Comparison of ENCODE assay signal across 1 cellular context in the genomic region with DNA sequence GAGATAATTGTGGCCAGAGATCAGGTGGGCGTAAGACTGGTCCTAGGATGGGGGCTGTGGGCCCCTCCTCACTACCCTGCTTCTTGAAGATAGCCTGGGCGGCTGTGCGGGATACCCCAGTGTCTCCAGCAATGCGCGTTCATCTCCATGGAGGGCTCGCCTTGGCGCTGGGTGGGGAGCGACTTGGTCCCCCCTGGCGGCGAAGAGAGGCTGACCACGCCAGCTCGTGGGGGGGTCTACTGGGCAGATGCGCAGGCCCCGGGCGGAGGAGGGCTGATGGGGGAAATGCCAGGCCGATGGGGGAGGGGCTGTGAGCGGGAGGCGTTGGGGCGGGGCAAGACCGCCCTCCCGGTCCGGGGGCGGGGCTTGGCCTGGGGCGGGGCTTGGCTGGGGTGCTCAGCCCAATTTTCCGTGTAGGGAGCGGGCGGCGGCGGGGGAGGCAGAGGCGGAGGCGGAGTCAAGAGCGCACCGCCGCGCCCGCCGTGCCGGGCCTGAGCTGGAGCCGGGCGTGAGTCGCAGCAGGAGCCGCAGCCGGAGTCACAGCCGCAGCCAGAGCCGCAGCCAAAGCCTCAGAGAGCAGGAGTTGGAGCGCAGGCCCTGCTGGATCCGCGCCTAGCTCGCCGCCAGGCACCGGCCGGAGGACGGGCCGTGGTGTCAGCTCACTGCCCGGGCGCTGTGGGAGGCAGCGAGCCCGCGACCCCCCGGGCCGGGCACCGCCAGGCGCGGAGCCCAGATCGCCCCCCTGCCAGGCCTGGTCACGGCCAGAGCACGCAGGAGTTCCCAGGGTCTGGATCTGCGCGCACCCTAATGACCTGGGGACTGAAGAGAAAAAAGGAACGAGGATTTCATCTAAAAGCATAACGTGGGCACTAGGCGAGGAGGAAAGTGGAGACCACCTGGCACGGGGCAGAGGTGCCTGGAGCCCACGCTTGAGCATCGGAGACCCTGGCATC.
TF ChIP-seq lines count a peak whose summit lies in the region.

SLC35E4 (plus strand) TSS at position 509 of the 953 bp plus-strand sequence. CDS start 670 bp downstream, outside the sequence.

TF ChIP-seq in HEK293, 187 proteins besides CTCF, POLR2A, EP300 and RAD21 (continued from another document):
- TF ChIP-seq ZNF202 (tag by site-specific recombination; IDR thresholded peaks at IDR 0.05; ENCODE audit: borderline replicate concordance), result no peak
- 0 out of 2 replicates have a peak, but pooled peaks have one; percentile 35 for TF ChIP-seq ZNF660 (tag by site-specific recombination; IDR thresholded peaks at IDR 0.05)
- no peak for TF ChIP-seq ZNF747 (tag by site-specific recombination; IDR thresholded peaks at IDR 0.05)
- TF ChIP-seq ZXDB (tag by site-specific recombination; IDR thresholded peaks at IDR 0.05), result 0 out of 2 replicates have a peak, but pooled peaks have one; percentile 11
- TF ChIP-seq ZBTB26 (tag by site-specific recombination; optimal IDR thresholded peaks at IDR 0.05), result peak; percentile 82
- TF ChIP-seq ZEB2 (tag by site-specific recombination; IDR thresholded peaks at IDR 0.05), result 0 out of 2 replicates have a peak, but pooled peaks have one; percentile 5
- TF ChIP-seq ZBTB8A (tag by site-specific recombination; IDR thresholded peaks at IDR 0.05), result peak; percentile 96
- peak; percentile 34; the same call in 1 of the 2 replicates for TF ChIP-seq OSR2 (tag by site-specific recombination; IDR thresholded peaks at IDR 0.05)
- TF ChIP-seq SP2 (tag by site-specific recombination; IDR thresholded peaks at IDR 0.05), result peak; percentile 86
- TF ChIP-seq ZNF610 (tag by site-specific recombination; IDR thresholded peaks at IDR 0.05; ENCODE audit: borderline replicate concordance), result peak; percentile 19
- peak; percentile 35; the same call in 1 of the 2 replicates for TF ChIP-seq KLF17 (tag by site-specific recombination; IDR thresholded peaks at IDR 0.05)
- peak; percentile 84 for TF ChIP-seq ZIC2 (tag by site-specific recombination; IDR thresholded peaks at IDR 0.05)
- 0 out of 2 replicates have a peak, but pooled peaks have one; percentile 20 for TF ChIP-seq ZNF624 (tag by site-specific recombination; IDR thresholded peaks at IDR 0.05)
- TF ChIP-seq KLF1 (tag by site-specific recombination; IDR thresholded peaks at IDR 0.05), result peak; percentile 37; the same call in 1 of the 2 replicates
- TF ChIP-seq GLIS1 (tag by site-specific recombination; IDR thresholded peaks at IDR 0.05), result peak; percentile 96
- TF ChIP-seq ZNF398 (tag by site-specific recombination; IDR thresholded peaks at IDR 0.05), result peak; percentile 40; the same call in 1 of the 2 replicates
- no peak for TF ChIP-seq ZNF707 (tag by site-specific recombination; IDR thresholded peaks at IDR 0.05)
- TF ChIP-seq ZNF555 (tag by site-specific recombination; conservative IDR thresholded peaks at IDR 0.05), result no peak
- peak; percentile 49; the same call in 1 of the 2 replicates for TF ChIP-seq ZNF341 (tag by site-specific recombination; IDR thresholded peaks at IDR 0.05; ENCODE audit: low read depth)
- TF ChIP-seq GLIS2 (tag by site-specific recombination; IDR thresholded peaks at IDR 0.05), result peak; percentile 94
- TF ChIP-seq ZNF335 (tag by site-specific recombination; conservative IDR thresholded peaks at IDR 0.05), result peak; percentile 75
- peak; percentile 89 for TF ChIP-seq KLF8 (tag by site-specific recombination; IDR thresholded peaks at IDR 0.05)
- TF ChIP-seq ZFHX2 (tag by site-specific recombination; conservative IDR thresholded peaks at IDR 0.05), result peak; percentile 78
- peak; percentile 49; the same call in 1 of the 2 replicates for TF ChIP-seq IKZF3 (tag by site-specific recombination; IDR thresholded peaks at IDR 0.05)
- TF ChIP-seq ZNF449 (tag by site-specific recombination; IDR thresholded peaks at IDR 0.05), result 0 out of 2 replicates have a peak, but pooled peaks have one; percentile 40
- peak; percentile 95 for TF ChIP-seq ZNF600 (tag by site-specific recombination; IDR thresholded peaks at IDR 0.05)
- no peak for TF ChIP-seq ZSCAN18 (tag by site-specific recombination; IDR thresholded peaks at IDR 0.05)
- TF ChIP-seq ZNF239 (tag by site-specific recombination; IDR thresholded peaks at IDR 0.05), result no peak
- TF ChIP-seq KLF9 (tag by site-specific recombination; IDR thresholded peaks at IDR 0.05; ENCODE audit: low read depth), result peak; percentile 64
- TF ChIP-seq ZNF157 (tag by site-specific recombination; IDR thresholded peaks at IDR 0.05), result 0 out of 2 replicates have a peak, but pooled peaks have one; percentile 3
- no peak for TF ChIP-seq REST (tag by site-specific recombination; IDR thresholded peaks at IDR 0.05)
- peak; percentile 89 for TF ChIP-seq ZFP69B (tag by site-specific recombination; IDR thresholded peaks at IDR 0.05)
- peak; percentile 86 for TF ChIP-seq SP3 (tag by site-specific recombination; IDR thresholded peaks at IDR 0.05)
- peak; percentile 70 for TF ChIP-seq EGR2 (tag by site-specific recombination; IDR thresholded peaks at IDR 0.05; ENCODE audit: low read depth)
- TF ChIP-seq SP7 (tag by site-specific recombination; IDR thresholded peaks at IDR 0.05), result peak; percentile 48; the same call in 1 of the 2 replicates
- peak; percentile 55; the same call in 1 of the 2 replicates for TF ChIP-seq HIC1 (tag by site-specific recombination; IDR thresholded peaks at IDR 0.05)
